ENCODE assay signal across 11 cellular contexts in genomic region chr17:73471924-73472323, GRCh38.
"Had no signal": no experiment of that assay in that cellular context is flagged by ENCODE, and none has a peak within 500 bp of the region (broad histone marks: within the 10 kb centered on the region; RNA-seq: fewer than 3 reads in every experiment).

No MANE protein-coding gene starts in this region.

- H3K27ac Mint-ChIP-seq: GM23338, H9, HFFc6 had no signal

- H2AFZ ChIP-seq: GM23248, GM23338 had no signal

- H3K9me3 ChIP-seq: HAP-1 had no signal

- H3K36me3 ChIP-seq: HAP-1 had no signal

- H3K4me1 ChIP-seq: HAP-1 had no signal

- ATAC-seq: GM23338, HCT116 had no signal

- H3K4me3 Mint-ChIP-seq: GM23338, H9, HFFc6 had no signal

- H3K27ac ChIP-seq: GM23248 had no signal

- H3K4me3 ChIP-seq: GM23248, GM23338, HAP-1 had no signal

- DNase-seq: GM23248, GOT3, H7, H9, HCEC 1CT, HFFc6 had no signal

- FAIRE-seq: H1, H54 had no signal

- H3K4me2 ChIP-seq: GM23338 had no signal

- H3K9ac ChIP-seq: GM23248 had no signal
